ENCODE assay signal across 8 cellular contexts in the genomic region with DNA sequence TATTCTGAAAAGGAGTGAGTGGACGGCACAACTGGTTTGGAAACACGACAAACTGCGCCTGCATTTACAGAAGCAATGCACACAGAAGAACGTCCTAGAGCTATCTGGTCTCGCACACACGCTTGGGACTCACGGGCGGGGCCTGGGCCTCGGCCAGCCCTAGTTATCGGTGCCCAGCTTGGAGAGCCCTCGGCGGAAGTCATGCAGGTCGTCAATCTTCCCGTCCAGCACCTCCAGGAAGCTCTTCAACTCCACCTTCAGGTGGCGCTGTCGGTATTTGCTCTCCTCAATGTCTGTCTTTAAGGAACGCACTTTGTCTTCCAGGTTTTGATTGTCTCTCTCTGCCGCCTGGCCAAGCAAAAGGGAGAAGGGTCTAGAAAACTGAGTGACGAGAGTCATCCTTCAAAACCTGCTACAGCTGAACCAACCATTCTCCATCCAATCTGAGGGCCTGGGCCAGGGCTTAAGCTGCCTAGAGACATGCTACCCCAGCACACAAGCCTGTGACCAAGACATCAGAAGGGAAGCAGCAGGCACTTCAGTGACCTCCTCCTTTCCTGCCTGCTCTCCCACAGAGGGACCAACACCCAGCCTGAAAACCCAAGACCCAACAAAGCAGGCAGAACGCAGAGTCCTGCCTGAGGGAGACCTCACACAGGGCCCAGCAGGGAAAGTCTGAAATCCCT. TPM values are rescaled to one million over a fixed set of nuclear protein-coding genes. Genes with fewer than 3 reads are reported as not detected.
DNase-seq lines count a peak whose midpoint lies in the region; ATAC-seq, FAIRE-seq and TF ChIP-seq lines count a peak whose summit lies in the region.

No MANE protein-coding gene starts in this region.

- H3K9ac ChIP-seq in NT2/D1 (ENCODE audit: insufficient read length, low read depth) = peak overlapping the region; percentile 44

- peak; percentile 49 for ATAC-seq in HG03196 (IDR thresholded peaks at IDR 0.05; ENCODE audit: unreplicated experiment)
- ATAC-seq in Right ventricle myocardium inferior = peak; percentile 90
- no peak for ATAC-seq in GM19455 (IDR thresholded peaks at IDR 0.05; ENCODE audit: unreplicated experiment)

- H3K27ac Mint-ChIP-seq in activated naive CD4-positive, alpha-beta T cell treated with anti-CD3 and anti-CD28 coated beads, Interleukin-2, amount 10 ng/mL, durations not matched to agents 7 days and 5 days = no peak overlapping the region
- no peak overlapping the region for H3K27ac Mint-ChIP-seq in osteocyte (ENCODE audit: unreplicated experiment)

- H3K36me3 ChIP-seq in NT2/D1 (ENCODE audit: insufficient read depth, insufficient read length, low read length) = peaks cover 13% of the 10 kb centered on the region

- no peaks in the 10 kb centered on the region for H3K9me3 ChIP-seq in NT2/D1 (ENCODE audit: insufficient read depth, low read length)

- CTCF ChIA-PET in activated naive CD4-positive, alpha-beta T cell treated with anti-CD3 and anti-CD28 coated beads, Interleukin-2, amount 10 ng/mL, durations not matched to agents 7 days and 5 days (lab: Charles Lee) = interaction anchor here (0.6 to 4.9 kb wide), 19 partner anchors 9 to 478 kb away, joined by 3 to 61 read pairs (median 3); a partner anchor contains a TSS

- H3K36me3 Mint-ChIP-seq in activated naive CD4-positive, alpha-beta T cell treated with anti-CD3 and anti-CD28 coated beads, Interleukin-2, amount 10 ng/mL, durations not matched to agents 7 days and 5 days = peaks cover under 1% of the 10 kb centered on the region
- H3K36me3 Mint-ChIP-seq in osteocyte (ENCODE audit: unreplicated experiment) = no peaks in the 10 kb centered on the region

- H3K4me3 Mint-ChIP-seq in activated naive CD4-positive, alpha-beta T cell treated with anti-CD3 and anti-CD28 coated beads, Interleukin-2, amount 10 ng/mL, durations not matched to agents 7 days and 5 days = no peak overlapping the region
- no peak overlapping the region for H3K4me3 Mint-ChIP-seq in osteocyte (ENCODE audit: unreplicated experiment)

- H3K27me3 Mint-ChIP-seq in activated naive CD4-positive, alpha-beta T cell treated with anti-CD3 and anti-CD28 coated beads, Interleukin-2, amount 10 ng/mL, durations not matched to agents 7 days and 5 days = peaks cover 43% of the 10 kb centered on the region
- H3K27me3 Mint-ChIP-seq in osteocyte (ENCODE audit: unreplicated experiment) = no peaks in the 10 kb centered on the region

- peak; percentile 93 for DNase-seq in NT2/D1 (ENCODE audit: low read depth, low spot score)
- peak; percentile 77 for DNase-seq in activated naive CD4-positive, alpha-beta T cell treated with anti-CD3 and anti-CD28 coated beads, Interleukin-2, amount 10 ng/mL, durations not matched to agents 7 days and 5 days
- DNase-seq in Right ventricle myocardium inferior (ENCODE audit: missing footprints) = peak; percentile 88
- DNase-seq in osteocyte (ENCODE audit: extremely low spot score, unreplicated experiment) = peak; percentile 73
- no peak for DNase-seq in HK-2 (ENCODE audit: unreplicated experiment)

- peaks cover 6% of the 10 kb centered on the region for H3K4me1 ChIP-seq in NT2/D1 (ENCODE audit: insufficient read depth, insufficient read length)

- no peaks in the 10 kb centered on the region for H3K27me3 ChIP-seq in NT2/D1 (ENCODE audit: insufficient read depth, insufficient read length)

- intact Hi-C loops in Right ventricle myocardium inferior (cut with DNase I) = loop anchor here (2.0 to 10.0 kb wide), 2 partner anchors 65 to 151 kb away; no protein-coding TSS in a partner anchor

- H3K9me3 Mint-ChIP-seq in activated naive CD4-positive, alpha-beta T cell treated with anti-CD3 and anti-CD28 coated beads, Interleukin-2, amount 10 ng/mL, durations not matched to agents 7 days and 5 days = no peaks in the 10 kb centered on the region
- no peaks in the 10 kb centered on the region for H3K9me3 Mint-ChIP-seq in osteocyte (ENCODE audit: unreplicated experiment)

- no peak overlapping the region for H3K4me3 ChIP-seq in NT2/D1 (ENCODE audit: insufficient read length, low read depth)

- peak; percentile 6 for FAIRE-seq in G401.6 (lab: Jason Lieb, UNC)

- H3K4me1 Mint-ChIP-seq in activated naive CD4-positive, alpha-beta T cell treated with anti-CD3 and anti-CD28 coated beads, Interleukin-2, amount 10 ng/mL, durations not matched to agents 7 days and 5 days = peaks cover 20% of the 10 kb centered on the region
- peaks cover 10% of the 10 kb centered on the region for H3K4me1 Mint-ChIP-seq in osteocyte (ENCODE audit: unreplicated experiment)

- TF ChIP-seq CTCF in osteocyte (IDR thresholded peaks at IDR 0.05) = peak; percentile 50

RNA-seq across cellular contexts. Expression of a gene that starts 40.3 kb away (rescaled TPM):
- total RNA-seq in Right ventricle myocardium inferior (5.7 TPM), osteocyte (8.9 and 9.6 TPM in 2 replicates)

RNA-seq across cellular contexts. Expression of a gene that starts 43.8 kb away (rescaled TPM):
- total RNA-seq in Right ventricle myocardium inferior = 144 TPM
- not detected in 2 replicates for total RNA-seq in osteocyte

Comparison
In these comparisons a context has a peak if more than half of its experiments do, and no peak if none do; other contexts are left out.
1. RNA of a gene that starts 43.8 kb away (total RNA-seq): 144 TPM in Right ventricle myocardium inferior (single experiment); not detected in osteocyte; every median in the first group is over 100 times any median in the second.